In the genomic region with DNA sequence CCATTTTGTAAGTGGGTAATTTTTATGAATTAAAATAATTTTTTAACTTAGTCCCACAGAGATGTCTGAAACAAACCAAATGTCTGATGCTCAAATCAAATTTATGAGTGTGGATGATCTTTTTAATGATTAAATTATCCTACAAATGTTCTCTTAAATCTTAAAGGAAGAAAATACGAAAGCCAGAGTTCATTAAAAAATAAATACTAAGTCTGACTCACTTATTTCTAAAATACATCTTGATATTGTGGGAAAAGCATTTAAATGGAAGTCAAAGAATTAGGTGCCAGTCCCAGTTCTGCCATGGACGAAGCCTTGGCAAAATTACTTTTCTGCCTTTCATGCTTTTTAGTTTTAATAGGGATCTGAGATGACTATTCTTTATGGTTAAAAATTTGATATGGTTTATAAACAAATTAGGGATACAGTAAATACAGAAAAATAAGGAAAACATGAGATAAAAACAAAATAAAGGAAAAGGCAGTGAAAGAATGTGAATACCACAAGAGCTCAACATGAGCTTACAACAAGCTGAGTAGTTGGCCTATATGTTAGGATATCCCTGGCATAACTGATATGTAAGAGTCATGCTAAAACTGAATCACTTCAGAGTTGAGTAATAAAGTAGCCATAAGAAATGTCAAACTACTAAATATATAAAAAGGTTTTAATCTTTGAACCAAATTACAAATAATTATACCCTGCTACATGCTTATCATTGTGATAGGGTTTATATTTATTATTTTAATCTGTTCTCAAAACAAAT, we compare ENCODE assay signal across 18 cellular contexts. TPM values are rescaled to one million over a fixed set of nuclear protein-coding genes. Genes with fewer than 3 reads are reported as not detected.
DNase-seq lines count a peak whose midpoint lies in the region; ATAC-seq, FAIRE-seq and TF ChIP-seq lines count a peak whose summit lies in the region.
"Had no signal": no experiment of that assay in that cellular context is flagged by ENCODE, and none has a peak within 500 bp of the region (broad histone marks: within the 10 kb centered on the region; RNA-seq: fewer than 3 reads in every experiment).

No MANE protein-coding gene starts in this region.

- intact Hi-C loops in pancreas (cut with DNase I) = no loop called here

- peak; percentile 63 for FAIRE-seq in pancreas (lab: Jason Lieb, UNC)

- peak; percentile 47 for ATAC-seq in esophagus mucosa
- ATAC-seq in pancreas = no peak
- no peak for ATAC-seq in GM18861 (IDR thresholded peaks at IDR 0.05; ENCODE audit: unreplicated experiment)
- ATAC-seq in GM21723 (IDR thresholded peaks at IDR 0.05; ENCODE audit: unreplicated experiment) = no peak
- ATAC-seq: PC-3 had no signal

- H3K36me3 ChIP-seq in pancreas = no peaks in the 10 kb centered on the region
- H3K36me3 ChIP-seq in brain microvascular endothelial cell (replicated peaks) = no peaks in the 10 kb centered on the region

- WGBS in pancreas, 2 donors = 92 to 93% methylated on average over 2 of the region's 2 CpGs

- H3K9me3 ChIP-seq in pancreas = no peaks in the 10 kb centered on the region

- H3K4me1 ChIP-seq in pancreas = peaks cover 32 to 47% (median 35%) of the 10 kb centered on the region in 3 donors

- H3K27ac ChIP-seq in pancreas = peak overlapping the region in 1 of 4 donors; percentile 55
- H3K27ac ChIP-seq in brain microvascular endothelial cell = no peak overlapping the region

- H3K4me3 ChIP-seq in pancreas (no peak overlapping the region), brain microvascular endothelial cell (ENCODE audit: low read depth, low read length) (no peak overlapping the region)

- H3K27me3 ChIP-seq in pancreas (no peaks in the 10 kb centered on the region), brain microvascular endothelial cell (replicated peaks) (no peaks in the 10 kb centered on the region)

- peak; percentile 24 for DNase-seq in GM03348 (ENCODE audit: low spot score)
- DNase-seq in NCI-H69 (lab: John Stamatoyannopoulos, UW) = peak; percentile 36
- no peak for DNase-seq in pancreas
- DNase-seq in NCI-H748 (lab: John Stamatoyannopoulos, UW; ENCODE audit: unreplicated experiment) = no peak
- DNase-seq in brain microvascular endothelial cell = no peak
- DNase-seq: activated CD8-positive, alpha-beta memory T cell treated with anti-CD3 and anti-CD28 coated beads, Interleukin-2, amount 50 U/mL, for 48 hours; activated naive CD8-positive, alpha-beta T cell treated with anti-CD3 and anti-CD28 coated beads, Interleukin-2, amount 10 ng/mL, durations not matched to agents 7 days and 5 days; CD4-positive, alpha-beta T cell; cortex of kidney; H7; kidney glomerular epithelial cell; MV-4-11; NCI-H2171 treated with DMSO at 0.1 percent for 48 hours; PC-3; retina had no signal

- in situ Hi-C loops in brain microvascular endothelial cell (cut with HindIII; ENCODE audit: low pct_ligation_motif_present, low sequenced_read_pairs) = no loop called here

- TF ChIP-seq CTCF in pancreas (IDR thresholded peaks at IDR 0.05) = no peak
- no peak for TF ChIP-seq CTCF in brain microvascular endothelial cell (IDR thresholded peaks at IDR 0.05; ENCODE audit: low read depth, low read length, missing control alignments)

RNA-seq across cellular contexts. Expression of a gene that starts 9.2 kb away (rescaled TPM):
- total RNA-seq in esophagus mucosa (10.2 TPM), pancreas (1 to 10 TPM; 3.3 to 7.1 (median 4.1) TPM)
- polyA plus RNA-seq in pancreas = 10 to 100 TPM in 1 of 2 donors, 1 to 10 TPM in 1; 4.8 to 10.1 TPM

Comparison
In these comparisons a context has a peak if more than half of its experiments do, and no peak if none do; other contexts are left out.
1. DNase-seq: peak in GM03348 (single experiment) and NCI-H69 (single experiment); none in pancreas (0 of 6), NCI-H748 (single experiment) and brain microvascular endothelial cell (single experiment).